24 cellular contexts compared by ENCODE assay signal in the genomic region with DNA sequence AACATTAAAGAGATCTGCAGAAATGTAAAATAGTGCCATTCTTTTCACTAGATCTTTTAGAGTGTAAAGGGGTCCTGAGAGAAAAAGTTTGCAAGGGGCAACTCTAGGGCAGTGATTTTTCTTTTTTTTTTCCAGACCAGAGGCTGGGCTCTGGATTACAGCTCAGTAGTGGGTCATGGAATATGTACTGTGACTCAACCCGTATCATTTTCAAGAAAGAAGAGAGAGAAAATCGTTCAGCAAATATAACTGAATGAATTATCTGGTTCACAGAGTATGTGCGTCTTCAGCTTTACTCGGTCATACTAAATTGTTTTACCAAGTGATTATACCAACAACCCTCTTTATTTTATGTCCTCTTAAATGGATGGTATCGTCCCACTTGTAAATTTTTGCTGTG. TPM values are rescaled to one million over a fixed set of nuclear protein-coding genes. Genes with fewer than 3 reads are reported as not detected.
DNase-seq lines count a peak whose midpoint lies in the region; ATAC-seq and TF ChIP-seq lines count a peak whose summit lies in the region.
"Had no signal": no experiment of that assay in that cellular context is flagged by ENCODE, and none has a peak within 500 bp of the region (broad histone marks: within the 10 kb centered on the region; RNA-seq: fewer than 3 reads in every experiment).

No MANE protein-coding gene starts in this region.

- intact Hi-C loops in CD8-positive, alpha-beta T cell (cut with DNase I, micrococcal nuclease): loop anchor here in 1 of 2 experiments (5.0 kb wide), 1 partner anchor 1302 kb away; a partner anchor contains a TSS

- POLR2A ChIA-PET in CD8-positive, alpha-beta T cell (lab: Charles Lee): no interaction called here

- H3K36me3 Mint-ChIP-seq in nephron progenitor cell (ENCODE audit: low read depth): peaks cover 33% of the 10 kb centered on the region
- H3K36me3 Mint-ChIP-seq in CD8-positive, alpha-beta T cell: peaks cover 26% of the 10 kb centered on the region
- H3K36me3 Mint-ChIP-seq: natural killer cell had no signal

- peak overlapping the region; percentile 56 for H3K27ac Mint-ChIP-seq in nephron progenitor cell
- no peak overlapping the region for H3K27ac Mint-ChIP-seq in CD8-positive, alpha-beta T cell
- H3K27ac Mint-ChIP-seq: activated CD4-positive, alpha-beta T cell treated with anti-CD3 and anti-CD28 coated beads for 36 hours; mesothelial cell of epicardium; T-cell had no signal

- no peak overlapping the region for H3K4me3 ChIP-seq in astrocyte of the spinal cord (ENCODE audit: low read depth, low read length)
- no peak overlapping the region for H3K4me3 ChIP-seq in CD8-positive, alpha-beta T cell (ENCODE audit: low read depth, low read length)
- H3K4me3 ChIP-seq: adrenal gland; BLaER1 treated with 17β-estradiol and CSF1 and Interleukin-3, amounts not matched to agents 10 nM and 100 nM; left ventricle myocardium inferior; MG63; vagina had no signal

- H3K36me3 ChIP-seq in CD8-positive, alpha-beta T cell (ENCODE audit: insufficient read depth, low read length): no peaks in the 10 kb centered on the region
- H3K36me3 ChIP-seq: adrenal gland, MG63, vagina had no signal

- peaks cover 41% of the 10 kb centered on the region for H3K4me1 Mint-ChIP-seq in nephron progenitor cell
- H3K4me1 Mint-ChIP-seq in CD8-positive, alpha-beta T cell (ENCODE audit: low read depth): peaks cover 53% of the 10 kb centered on the region

- H3K9me3 Mint-ChIP-seq in nephron progenitor cell: no peaks in the 10 kb centered on the region
- H3K9me3 Mint-ChIP-seq in CD8-positive, alpha-beta T cell: no peaks in the 10 kb centered on the region
- H3K9me3 Mint-ChIP-seq: mesothelial cell of epicardium, natural killer cell, T-cell had no signal

- in situ Hi-C loops in astrocyte of the spinal cord (cut with HindIII; ENCODE audit: low sequenced_read_pairs): no loop called here

- H3K27me3 ChIP-seq in CD8-positive, alpha-beta T cell (ENCODE audit: insufficient read depth, low read length): no peaks in the 10 kb centered on the region
- H3K27me3 ChIP-seq: adrenal gland; BLaER1 treated with 17β-estradiol and CSF1 and Interleukin-3, amounts not matched to agents 10 nM and 100 nM; MG63; vagina had no signal

- TF ChIP-seq CTCF in astrocyte of the spinal cord (IDR thresholded peaks at IDR 0.05; ENCODE audit: low read depth, low read length): no peak
- TF ChIP-seq CTCF in nephron progenitor cell (IDR thresholded peaks at IDR 0.05): no peak
- TF ChIP-seq CTCF in CD8-positive, alpha-beta T cell (IDR thresholded peaks at IDR 0.05): no peak

- H3K9me3 ChIP-seq in CD8-positive, alpha-beta T cell (ENCODE audit: low read length): no peaks in the 10 kb centered on the region
- H3K9me3 ChIP-seq: adrenal gland; BLaER1 treated with 17β-estradiol and CSF1 and Interleukin-3, amounts not matched to agents 10 nM and 100 nM; left ventricle myocardium inferior; MG63; vagina had no signal

- ATAC-seq in CD8-positive, alpha-beta T cell: no peak
- no peak for ATAC-seq in HG02571 (IDR thresholded peaks at IDR 0.05; ENCODE audit: unreplicated experiment)
- ATAC-seq: activated CD4-positive, alpha-beta T cell treated with anti-CD3 and anti-CD28 coated beads for 36 hours; natural killer cell; T-cell had no signal

- CTCF ChIA-PET in CD8-positive, alpha-beta T cell (lab: Charles Lee): no interaction called here

- no peak overlapping the region for H3K4me3 Mint-ChIP-seq in nephron progenitor cell
- H3K4me3 Mint-ChIP-seq in CD8-positive, alpha-beta T cell: no peak overlapping the region
- H3K4me3 Mint-ChIP-seq: mesothelial cell of epicardium, natural killer cell, T-cell had no signal

- peak; percentile 31 for DNase-seq in ELR (ENCODE audit: low read depth)
- peak; percentile 44 for DNase-seq in NCI-H146 (lab: John Stamatoyannopoulos, UW)
- peak; percentile 2 for DNase-seq in astrocyte of the spinal cord (ENCODE audit: low read depth, low spot score)
- DNase-seq in nephron progenitor cell: no peak
- DNase-seq in CD8-positive, alpha-beta T cell: no peak
- no peak for DNase-seq in NCI-H1436 treated with DMSO at 0.1 percent for 48 hours (lab: John Stamatoyannopoulos, UW)
- DNase-seq in activated CD4-positive, alpha-beta T cell treated with anti-CD3 and anti-CD28 coated beads for 48 hours: no peak
- DNase-seq: activated CD4-positive, alpha-beta T cell treated with anti-CD3 and anti-CD28 coated beads for 36 hours; adrenal gland; caudate nucleus; foreskin fibroblast; left ventricle myocardium inferior; MG63; natural killer cell; NCI-H1436; NCI-H2171; NCI-H526 treated with DMSO at 0.1 percent for 48 hours; OCI-M1; SHP77 treated with DMSO at 0.1 percent for 48 hours; T-cell had no signal

- peaks cover 20% of the 10 kb centered on the region for H3K4me1 ChIP-seq in CD8-positive, alpha-beta T cell (ENCODE audit: insufficient read depth, low read length)

- no peak overlapping the region for H3K27ac ChIP-seq in CD8-positive, alpha-beta T cell (ENCODE audit: low read depth, low read length)
- H3K27ac ChIP-seq: adrenal gland; BLaER1 treated with 17β-estradiol and CSF1 and Interleukin-3, amounts not matched to agents 10 nM and 100 nM; left ventricle myocardium inferior; vagina had no signal

- peaks cover 6% of the 10 kb centered on the region for H3K27me3 Mint-ChIP-seq in nephron progenitor cell (ENCODE audit: low read depth, poor library complexity)
- H3K27me3 Mint-ChIP-seq in CD8-positive, alpha-beta T cell (ENCODE audit: low read depth): no peaks in the 10 kb centered on the region
- H3K27me3 Mint-ChIP-seq: activated CD4-positive, alpha-beta T cell treated with anti-CD3 and anti-CD28 coated beads for 36 hours; T-cell had no signal

RNA-seq across cellular contexts. Expression of a gene that starts 3.8 kb away (rescaled TPM):
- 10 to 100 TPM; 53.2 to 53.7 TPM for total RNA-seq in CD8-positive, alpha-beta T cell

RNA-seq across cellular contexts. Expression of a gene that starts 4.5 kb away (rescaled TPM):
- 10 to 100 TPM; 91.1 to 92.9 TPM for total RNA-seq in CD8-positive, alpha-beta T cell

Comparison
In these comparisons a context has a peak if more than half of its experiments do, and no peak if none do; other contexts are left out.
1. DNase-seq: peak in ELR (single experiment), NCI-H146 (single experiment) and astrocyte of the spinal cord (single experiment); none in nephron progenitor cell (single experiment), CD8-positive, alpha-beta T cell (0 of 7), NCI-H1436 treated with DMSO at 0.1 percent for 48 hours (single experiment) and activated CD4-positive, alpha-beta T cell treated with anti-CD3 and anti-CD28 coated beads for 48 hours (single experiment).